In the genomic region with DNA sequence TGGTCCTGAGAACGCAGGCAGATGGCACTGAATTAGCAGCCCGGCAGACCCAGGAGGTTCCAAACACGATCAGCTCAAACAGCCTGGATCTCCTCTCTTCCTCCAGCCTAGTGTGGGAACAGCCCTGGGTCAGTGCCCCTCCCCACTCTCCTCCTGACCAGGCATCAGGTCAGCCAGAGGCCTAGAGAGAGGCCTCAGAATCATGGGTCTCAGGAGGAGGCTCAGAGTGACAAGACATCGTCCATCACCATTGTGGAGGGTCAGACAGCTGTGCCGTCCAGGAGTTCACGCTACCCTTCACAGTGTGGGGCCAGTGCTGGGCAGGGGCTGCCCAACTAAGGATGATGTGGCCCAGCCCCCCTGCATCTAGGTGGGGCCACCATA, we compare ENCODE assay signal across 2 cellular contexts.
TF ChIP-seq lines count a peak whose summit lies in the region.

No MANE protein-coding gene starts in this region.

TF ChIP-seq in IMR-90, 13 proteins besides CTCF, POLR2A, EP300 and RAD21 (continued from another document):
- TF ChIP-seq RFX5 (IDR thresholded peaks at IDR 0.05; ENCODE audit: low read depth, low read length) (no peak), SMC3 (IDR thresholded peaks at IDR 0.05; ENCODE audit: low read depth, low read length) (no peak), FOS (IDR thresholded peaks at IDR 0.05; ENCODE audit: low read depth, low read length) (no peak), CEBPB (IDR thresholded peaks at IDR 0.05; ENCODE audit: low read depth, low read length) (no peak)
- TF ChIP-seq, protein P1, sequence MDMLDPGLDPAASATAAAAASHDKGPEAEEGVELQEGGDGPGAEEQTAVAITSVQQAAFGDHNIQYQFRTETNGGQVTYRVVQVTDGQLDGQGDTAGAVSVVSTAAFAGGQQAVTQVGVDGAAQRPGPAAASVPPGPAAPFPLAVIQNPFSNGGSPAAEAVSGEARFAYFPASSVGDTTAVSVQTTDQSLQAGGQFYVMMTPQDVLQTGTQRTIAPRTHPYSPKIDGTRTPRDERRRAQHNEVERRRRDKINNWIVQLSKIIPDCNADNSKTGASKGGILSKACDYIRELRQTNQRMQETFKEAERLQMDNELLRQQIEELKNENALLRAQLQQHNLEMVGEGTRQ (IDR thresholded peaks at IDR 0.05; ENCODE audit: low read depth, low read length), result no peak

TF ChIP-seq in SK-N-SH treated with all-trans-retinoic acid at 6 μM for 48 hours, 23 proteins besides CTCF, POLR2A, EP300 and RAD21 (continued from another document):
- TF ChIP-seq, protein P2, sequence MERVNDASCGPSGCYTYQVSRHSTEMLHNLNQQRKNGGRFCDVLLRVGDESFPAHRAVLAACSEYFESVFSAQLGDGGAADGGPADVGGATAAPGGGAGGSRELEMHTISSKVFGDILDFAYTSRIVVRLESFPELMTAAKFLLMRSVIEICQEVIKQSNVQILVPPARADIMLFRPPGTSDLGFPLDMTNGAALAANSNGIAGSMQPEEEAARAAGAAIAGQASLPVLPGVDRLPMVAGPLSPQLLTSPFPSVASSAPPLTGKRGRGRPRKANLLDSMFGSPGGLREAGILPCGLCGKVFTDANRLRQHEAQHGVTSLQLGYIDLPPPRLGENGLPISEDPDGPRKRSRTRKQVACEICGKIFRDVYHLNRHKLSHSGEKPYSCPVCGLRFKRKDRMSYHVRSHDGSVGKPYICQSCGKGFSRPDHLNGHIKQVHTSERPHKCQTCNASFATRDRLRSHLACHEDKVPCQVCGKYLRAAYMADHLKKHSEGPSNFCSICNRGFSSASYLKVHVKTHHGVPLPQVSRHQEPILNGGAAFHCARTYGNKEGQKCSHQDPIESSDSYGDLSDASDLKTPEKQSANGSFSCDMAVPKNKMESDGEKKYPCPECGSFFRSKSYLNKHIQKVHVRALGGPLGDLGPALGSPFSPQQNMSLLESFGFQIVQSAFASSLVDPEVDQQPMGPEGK (CRISPR knock-in tag; IDR thresholded peaks at IDR 0.05; ENCODE audit: borderline replicate concordance), result no peak
- TF ChIP-seq OSR1 (CRISPR knock-in tag; IDR thresholded peaks at IDR 0.05) (no peak), TCF4 (CRISPR knock-in tag; IDR thresholded peaks at IDR 0.05; ENCODE audit: borderline replicate concordance) (no peak), ZFP3 (CRISPR knock-in tag; IDR thresholded peaks at IDR 0.05) (no peak), ZC3H10 (CRISPR knock-in tag; IDR thresholded peaks at IDR 0.05) (no peak), RARB (CRISPR knock-in tag; IDR thresholded peaks at IDR 0.05) (no peak), ZNF8 (CRISPR knock-in tag; IDR thresholded peaks at IDR 0.05) (no peak), ESRRG (CRISPR knock-in tag; IDR thresholded peaks at IDR 0.05) (no peak), SNAI2 (CRISPR knock-in tag; IDR thresholded peaks at IDR 0.05) (no peak)
